ENCODE assay signal across 18 cellular contexts in the genomic region with DNA sequence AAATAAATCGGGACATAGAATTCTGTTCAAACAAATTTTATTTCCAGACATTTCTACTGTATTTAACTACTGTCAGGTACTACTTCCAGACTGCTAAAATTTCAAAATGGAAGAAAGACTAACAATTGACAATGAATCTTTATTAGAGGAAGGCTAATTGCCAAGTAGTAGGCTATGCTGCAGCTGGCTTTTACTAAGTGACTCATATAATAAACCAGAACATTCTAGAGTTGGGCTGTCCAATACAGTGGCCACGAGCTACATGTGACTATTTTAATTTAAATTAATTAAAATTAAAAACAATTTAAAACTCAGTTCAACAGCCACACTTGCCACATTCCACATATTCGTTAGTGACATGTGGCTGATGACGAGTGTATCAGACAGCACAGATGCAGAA.
"Had no signal": no experiment of that assay in that cellular context is flagged by ENCODE, and none has a peak within 500 bp of the region (broad histone marks: within the 10 kb centered on the region; RNA-seq: fewer than 3 reads in every experiment).

No MANE protein-coding gene starts in this region.

- DNase-seq: activated CD4-positive, alpha-beta T cell treated with anti-CD3 and anti-CD28 coated beads for 1 hour; activated CD4-positive, alpha-beta T cell treated with anti-CD3 and anti-CD28 coated beads, Interleukin-2, amount 50 U/mL, for 1 hour; activated T-cell treated with anti-CD3 and anti-CD28 coated beads, Interleukin-2, amount 50 U/mL, for 1 hour; adrenal gland; cerebellar nuclear complex; cortex of kidney; foreskin keratinocyte; glutamatergic neuron; immature natural killer cell; kidney glomerular epithelial cell; left ventricle myocardium inferior; natural killer cell; stimulated activated CD4-positive, alpha-beta T cell treated with anti-CD3 and anti-CD28 coated beads, Interleukin-12 subunit alpha, Interleukin-12 subunit beta, amount 100 ng/mL, for 4 hours; testis; trophoblast cell had no signal

- ATAC-seq: activated T-helper 17 cell treated with anti-CD3 and anti-CD28 coated beads, Interleukin-2, amount 50 U/mL, for 72 hours; foreskin keratinocyte; natural killer cell had no signal

- H3K4me3 ChIP-seq: adrenal gland, hepatocyte, left ventricle myocardium inferior, testis, vagina had no signal
